15 cellular contexts compared by ENCODE assay signal in the genomic region with DNA sequence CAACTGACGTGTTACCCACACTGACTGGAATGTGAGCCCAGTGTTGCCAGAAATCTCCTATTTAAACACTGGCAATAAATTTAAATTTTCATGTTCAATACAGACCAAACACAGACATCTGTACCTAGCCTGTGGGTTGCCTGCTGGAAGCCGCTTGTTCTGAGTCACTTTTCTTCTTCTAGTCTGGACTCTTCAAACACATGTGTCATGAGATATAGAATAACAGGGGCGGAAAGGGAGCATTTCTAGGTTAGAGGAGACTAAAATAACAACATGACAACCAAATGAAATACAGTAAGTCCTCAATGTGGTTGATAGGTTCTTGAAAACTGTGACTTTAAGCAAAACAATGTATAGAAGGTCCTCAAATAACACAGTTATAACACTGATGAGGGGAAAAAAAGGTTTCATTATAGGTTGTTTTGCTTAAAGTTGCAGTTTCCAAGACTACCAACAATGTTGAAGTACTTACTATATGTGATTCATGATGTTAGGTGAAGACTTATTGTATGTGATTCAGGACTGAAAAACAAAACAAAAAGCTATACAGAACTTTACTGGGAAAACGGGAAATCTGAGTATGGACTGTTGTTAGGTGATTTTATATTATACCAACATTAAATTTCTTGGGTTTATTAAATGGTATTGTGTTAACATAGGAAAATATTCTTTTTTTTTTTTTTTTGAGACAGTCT.
DNase-seq lines count a peak whose midpoint lies in the region; ATAC-seq and TF ChIP-seq lines count a peak whose summit lies in the region.
"Had no signal": no experiment of that assay in that cellular context is flagged by ENCODE, and none has a peak within 500 bp of the region (broad histone marks: within the 10 kb centered on the region; RNA-seq: fewer than 3 reads in every experiment).

No MANE protein-coding gene starts in this region.

- H3K9me3 ChIP-seq in gastrocnemius medialis = no peaks in the 10 kb centered on the region
- H3K9me3 ChIP-seq in right atrium auricular region = no peaks in the 10 kb centered on the region
- H3K9me3 ChIP-seq: esophagus squamous epithelium, upper lobe of left lung had no signal

- in situ Hi-C loops in gastrocnemius medialis (cut with MboI; ENCODE audit: low sequenced_read_pairs in 4 of 4) = no loop called here

- no peak for TF ChIP-seq POLR2A in gastrocnemius medialis (IDR thresholded peaks at IDR 0.05)

- ATAC-seq in gastrocnemius medialis = peak; percentile 98
- no peak for ATAC-seq in GM21515 (IDR thresholded peaks at IDR 0.05; ENCODE audit: unreplicated experiment)
- ATAC-seq: sciatic nerve had no signal

- DNase-seq in EL (peak; percentile 6), RKO (ENCODE audit: low spot score) (peak; percentile 23), fibroblast of peridontal ligament (ENCODE audit: extremely low read depth) (peak; percentile 57), gastrocnemius medialis (peak; percentile 43 to 49), cardiac septum (ENCODE audit: low spot score) (no peak), right atrium auricular region (ENCODE audit: low spot score) (no peak)
- DNase-seq: activated CD4-positive, alpha-beta memory T cell treated with anti-CD3 and anti-CD28 coated beads for 36 hours; DMS79 treated with DMSO at 0.1 percent for 48 hours; esophagus squamous epithelium; HCEC 1CT; NCI-H146; NCI-H510A treated with DMSO at 0.1 percent for 48 hours; upper lobe of left lung had no signal

- peak overlapping the region; percentile 70 to 84 (median 76) for H3K27ac ChIP-seq in gastrocnemius medialis
- no peak overlapping the region for H3K27ac ChIP-seq in right atrium auricular region
- H3K27ac ChIP-seq: esophagus squamous epithelium, upper lobe of left lung had no signal

- H3K4me3 ChIP-seq in gastrocnemius medialis (no peak overlapping the region), right atrium auricular region (no peak overlapping the region)
- H3K4me3 ChIP-seq: esophagus squamous epithelium, upper lobe of left lung had no signal

- H3K36me3 ChIP-seq in gastrocnemius medialis (peaks cover 0 to 27% of the 10 kb centered on the region in 2 donors), right atrium auricular region (peaks cover 29% of the 10 kb centered on the region)

- TF ChIP-seq CTCF in gastrocnemius medialis (IDR thresholded peaks at IDR 0.05 in 4 of 5, conservative IDR thresholded peaks at IDR 0.05 in 1 of 5) (no peak), right atrium auricular region (IDR thresholded peaks at IDR 0.05) (no peak)

- H3K4me1 ChIP-seq in gastrocnemius medialis (peaks cover 21 to 33% of the 10 kb centered on the region in 2 donors), right atrium auricular region (no peaks in the 10 kb centered on the region)
- H3K4me1 ChIP-seq: esophagus squamous epithelium, upper lobe of left lung had no signal

- intact Hi-C loops in gastrocnemius medialis (cut with DNase I; ENCODE audit: low total_unique reads) (no loop called here), cardiac septum (cut with DNase I) (no loop called here)

- H3K27me3 ChIP-seq in gastrocnemius medialis (no peaks in the 10 kb centered on the region), right atrium auricular region (no peaks in the 10 kb centered on the region)
- H3K27me3 ChIP-seq: esophagus squamous epithelium, upper lobe of left lung had no signal

Comparison
In these comparisons a context has a peak if more than half of its experiments do, and no peak if none do; other contexts are left out.
1. DNase-seq: peak in EL (single experiment), RKO (single experiment), fibroblast of peridontal ligament (single experiment) and gastrocnemius medialis (2 of 2); none in cardiac septum (single experiment) and right atrium auricular region (single experiment).
2. H3K27ac ChIP-seq: peak in gastrocnemius medialis (4 of 4); none in right atrium auricular region (0 of 2).